In genomic region chr11:47071871-47072270, GRCh38 we compare ENCODE assay signal across 15 cellular contexts.
DNase-seq lines count a peak whose midpoint lies in the region; ATAC-seq, FAIRE-seq and TF ChIP-seq lines count a peak whose summit lies in the region.
"Had no signal": no experiment of that assay in that cellular context is flagged by ENCODE, and none has a peak within 500 bp of the region (broad histone marks: within the 10 kb centered on the region; RNA-seq: fewer than 3 reads in every experiment).

No MANE protein-coding gene starts in this region.

- CTCF ChIA-PET in A549 (lab: Yijun Ruan, JAX) (interaction anchor here (1.2 to 2.2 kb wide), 3 partner anchors 9 to 81 kb away, joined by 3 to 6 read pairs (median 5); no protein-coding TSS in a partner anchor), WTC11 (lab: Charles Lee) (interaction anchor here (0.5 to 1.6 kb wide), 3 partner anchors 81 to 650 kb away, joined by 3 to 7 read pairs (median 3); no protein-coding TSS in a partner anchor)

- in situ Hi-C loops in ACHN (cut with HindIII; ENCODE audit: low pct_ligation_motif_present, low pct_unique_long_range_greater_than_20kb, low sequenced_read_pairs): no loop called here

- H3K4me3 ChIP-seq in A549: no peak overlapping the region
- H3K4me3 ChIP-seq: lung, upper lobe of right lung had no signal

- H3K4me1 Mint-ChIP-seq in WTC11: peaks cover 25% of the 10 kb centered on the region
- H3K4me1 Mint-ChIP-seq in nephron progenitor cell: peaks cover 7% of the 10 kb centered on the region
- H3K4me1 Mint-ChIP-seq: stimulated activated effector memory CD8-positive, alpha-beta T cell treated with anti-CD3 and anti-CD28 coated beads, Interleukin-12 subunit alpha, Interleukin-12 subunit beta, amount 100 ng/mL, for 72 hours; T-helper 17 cell had no signal

- TF ChIP-seq EP300 in A549 (IDR thresholded peaks at IDR 0.05): no peak

- H3K4me3 Mint-ChIP-seq in WTC11: no peak overlapping the region
- H3K4me3 Mint-ChIP-seq in nephron progenitor cell: no peak overlapping the region
- H3K4me3 Mint-ChIP-seq: stimulated activated effector memory CD8-positive, alpha-beta T cell treated with anti-CD3 and anti-CD28 coated beads, Interleukin-12 subunit alpha, Interleukin-12 subunit beta, amount 100 ng/mL, for 72 hours; T-helper 17 cell had no signal

- no peak for FAIRE-seq in A549 (lab: Jason Lieb, UNC)

- peak in 1 of 2 experiments; percentile 32 for DNase-seq in A549 (ENCODE audit: low read depth in 1 of 2, low spot score in 1 of 2)
- DNase-seq in WTC11 (ENCODE audit: low spot score): no peak
- peak in 1 of 2 donors; percentile 29 for DNase-seq in foreskin keratinocyte
- peak; percentile 5 for DNase-seq in nephron progenitor cell
- no peak for DNase-seq in ACHN
- DNase-seq in SIG-M5 (lab: John Stamatoyannopoulos, UW): no peak
- DNase-seq in mucosa of gallbladder (ENCODE audit: low spot score): no peak
- DNase-seq: activated effector memory CD4-positive, alpha-beta T cell treated with anti-CD3 and anti-CD28 coated beads, Interleukin-2, amount 50 U/mL, for 16 hours; cortex of kidney; GDM1; T-helper 17 cell; upper lobe of right lung had no signal

- H3K4me1 ChIP-seq in A549 (peaks cover 17% of the 10 kb centered on the region; the same call in 2 of the 3 replicates), foreskin keratinocyte (peaks cover 18% of the 10 kb centered on the region)
- H3K4me1 ChIP-seq: upper lobe of right lung had no signal

- TF ChIP-seq CTCF in A549 (IDR thresholded peaks at IDR 0.05) (no peak), WTC11 (IDR thresholded peaks at IDR 0.05) (no peak), foreskin keratinocyte (conservative IDR thresholded peaks at IDR 0.05) (peak; percentile 3), nephron progenitor cell (IDR thresholded peaks at IDR 0.05) (no peak)

- H3K9me3 Mint-ChIP-seq in WTC11 (peaks cover 4% of the 10 kb centered on the region; the same call in 1 of the 2 replicates), nephron progenitor cell (no peaks in the 10 kb centered on the region)
- H3K9me3 Mint-ChIP-seq: stimulated activated effector memory CD8-positive, alpha-beta T cell treated with anti-CD3 and anti-CD28 coated beads, Interleukin-12 subunit alpha, Interleukin-12 subunit beta, amount 100 ng/mL, for 72 hours had no signal

- H3K27ac ChIP-seq in A549 (peak overlapping the region in 1 of 2 experiments; percentile 6; a peak in 1 of 6 replicates), foreskin keratinocyte (no peak overlapping the region)
- H3K27ac ChIP-seq: upper lobe of right lung had no signal

- H3K36me3 Mint-ChIP-seq in WTC11 (no peaks in the 10 kb centered on the region), nephron progenitor cell (ENCODE audit: low read depth) (peaks cover 10% of the 10 kb centered on the region)
- H3K36me3 Mint-ChIP-seq: stimulated activated effector memory CD8-positive, alpha-beta T cell treated with anti-CD3 and anti-CD28 coated beads, Interleukin-12 subunit alpha, Interleukin-12 subunit beta, amount 100 ng/mL, for 72 hours had no signal

- 31% methylated on average over 3 of the region's 3 CpGs for WGBS in A549 (ENCODE audit: missing lambda C conversion rate)

- no peak for TF ChIP-seq POLR2A in A549 (IDR thresholded peaks at IDR 0.05; ENCODE audit: low read length)

- H3K27me3 Mint-ChIP-seq in WTC11 (ENCODE audit: low read depth) (no peaks in the 10 kb centered on the region), nephron progenitor cell (ENCODE audit: low read depth, poor library complexity) (peaks cover 7% of the 10 kb centered on the region)
- H3K27me3 Mint-ChIP-seq: T-helper 17 cell had no signal

- H3K27ac Mint-ChIP-seq in WTC11 (peak overlapping the region; percentile 84), nephron progenitor cell (no peak overlapping the region)
- H3K27ac Mint-ChIP-seq: stimulated activated effector memory CD8-positive, alpha-beta T cell treated with anti-CD3 and anti-CD28 coated beads, Interleukin-12 subunit alpha, Interleukin-12 subunit beta, amount 100 ng/mL, for 72 hours; T-helper 17 cell had no signal

- no peaks in the 10 kb centered on the region for H3K9me3 ChIP-seq in A549
- H3K9me3 ChIP-seq: upper lobe of right lung had no signal

- ATAC-seq in A549 (peak in 1 of 2 experiments; percentile 66; a peak in 3 of 6 replicates), WTC11 (0 out of 2 replicates have a peak, but pooled peaks have one; percentile 20), foreskin keratinocyte (peak; percentile 25), HG03175 (IDR thresholded peaks at IDR 0.05; ENCODE audit: unreplicated experiment) (no peak)
- ATAC-seq: stimulated activated effector memory CD8-positive, alpha-beta T cell treated with anti-CD3 and anti-CD28 coated beads, Interleukin-12 subunit alpha, Interleukin-12 subunit beta, amount 100 ng/mL, for 72 hours; T-helper 17 cell; upper lobe of right lung had no signal

- POLR2A ChIA-PET in A549 (lab: Yijun Ruan, JAX): no interaction called here
- POLR2A ChIA-PET in WTC11 (lab: Charles Lee): no interaction called here

- H3K4me2 ChIP-seq in A549: peak overlapping the region; percentile 46

- TF ChIP-seq RAD21 in A549 (conservative IDR thresholded peaks at IDR 0.05 in 1 of 2, IDR thresholded peaks at IDR 0.05 in 1 of 2): no peak

- H3K27me3 ChIP-seq in foreskin keratinocyte: no peaks in the 10 kb centered on the region
- H3K27me3 ChIP-seq: upper lobe of right lung had no signal

TF ChIP-seq in A549, 52 proteins besides CTCF, POLR2A, EP300 and RAD21:
- no peak for TF ChIP-seq KDM1A (IDR thresholded peaks at IDR 0.05; ENCODE audit: low read depth)
- no peak for TF ChIP-seq RCOR1 (IDR thresholded peaks at IDR 0.05; ENCODE audit: low read depth, low read length)
- TF ChIP-seq ZNF302 (CRISPR knock-in tag; IDR thresholded peaks at IDR 0.05): no peak

TF ChIP-seq in WTC11, 78 proteins besides CTCF, POLR2A, EP300 and RAD21 (continues in another document):
- TF ChIP-seq E2F5 (CRISPR knock-in tag; IDR thresholded peaks at IDR 0.05) (no peak), E2F1 (CRISPR knock-in tag; IDR thresholded peaks at IDR 0.05) (no peak), ERG (CRISPR knock-in tag; IDR thresholded peaks at IDR 0.05) (no peak), FOXP4 (CRISPR knock-in tag; IDR thresholded peaks at IDR 0.05) (no peak), SOX15 (CRISPR knock-in tag; IDR thresholded peaks at IDR 0.05) (no peak), CREB1 (CRISPR knock-in tag; IDR thresholded peaks at IDR 0.05) (no peak), MAX (CRISPR knock-in tag; IDR thresholded peaks at IDR 0.05) (no peak), NR2C2 (CRISPR knock-in tag; IDR thresholded peaks at IDR 0.05) (no peak), NR1H2 (CRISPR knock-in tag; IDR thresholded peaks at IDR 0.05) (no peak), JUN (CRISPR knock-in tag; IDR thresholded peaks at IDR 0.05) (no peak), TCF7 (CRISPR knock-in tag; IDR thresholded peaks at IDR 0.05; ENCODE audit: low read depth) (no peak), OVOL2 (CRISPR knock-in tag; IDR thresholded peaks at IDR 0.05; ENCODE audit: borderline replicate concordance) (no peak), GABPB1 (CRISPR knock-in tag; IDR thresholded peaks at IDR 0.05) (no peak), ZNF232 (CRISPR knock-in tag; IDR thresholded peaks at IDR 0.05) (no peak)
